Comparison of ENCODE assay signal across 19 cellular contexts in genomic region chr20:23205221-23205620, GRCh38.
DNase-seq lines count a peak whose midpoint lies in the region; ATAC-seq and TF ChIP-seq lines count a peak whose summit lies in the region.
"Had no signal": no experiment of that assay in that cellular context is flagged by ENCODE, and none has a peak within 500 bp of the region (broad histone marks: within the 10 kb centered on the region; RNA-seq: fewer than 3 reads in every experiment).

No MANE protein-coding gene starts in this region.

- intact Hi-C loops in transverse colon (cut with DNase I; ENCODE audit: low total_unique reads) = no loop called here

- WGBS in endodermal cell (ENCODE audit: insufficient coverage in 1 of 2, insufficient read length in 1 of 2), 2 experiments = 54 to 62% methylated on average over 6 of the region's 6 CpGs
- 58 to 77% methylated on average over 4 to 6 of the region's 6 CpGs for WGBS in transverse colon (ENCODE audit: low coverage in 1 of 2), 2 donors

- no peak overlapping the region for H3K4me3 Mint-ChIP-seq in endodermal cell
- H3K4me3 Mint-ChIP-seq: activated CD4-positive, alpha-beta T cell treated with anti-CD3 and anti-CD28 coated beads, Interleukin-2, amount 10 ng/mL, durations not matched to agents 24 days and 14 days; CD4-positive, alpha-beta memory T cell; IgD-negative memory B cell; stimulated activated memory B cell treated with anti-CD40 and anti-IgM and Interleukin-4, amounts not matched to agents 10 μg/mL and 1 μg/mL and 100 μg/mL, for 72 hours; T-helper 17 cell had no signal

- DNase-seq in NCI-H510A treated with DMSO at 0.1 percent for 48 hours (lab: John Stamatoyannopoulos, UW) (peak; percentile 80), NCI-H510A (lab: John Stamatoyannopoulos, UW) (no peak), endodermal cell (peak; percentile 69), transverse colon (no peak), mucosa of gallbladder (ENCODE audit: low spot score) (no peak)
- DNase-seq: activated CD4-positive, alpha-beta T cell treated with anti-CD3 and anti-CD28 coated beads, Interleukin-2, amount 10 ng/mL, durations not matched to agents 24 days and 14 days; CD4-positive, alpha-beta memory T cell; cortex of kidney; NCI-H1105 treated with DMSO at 0.1 percent for 48 hours; NCI-H524; RPMI8226; stimulated activated CD4-positive, alpha-beta T cell treated with anti-CD3 and anti-CD28 coated beads, Interleukin-4, amount 100 ng/mL, for 1 hour; T-helper 17 cell had no signal

- TF ChIP-seq CTCF in endodermal cell (conservative IDR thresholded peaks at IDR 0.05) (no peak), transverse colon (IDR thresholded peaks at IDR 0.05) (no peak)

- H3K27ac ChIP-seq in endodermal cell (ENCODE audit: low read depth, low read length) = peak overlapping the region; percentile 12
- H3K27ac ChIP-seq in muscle layer of colon (ENCODE audit: low read depth, low read length) = peak overlapping the region; percentile 46
- H3K27ac ChIP-seq in transverse colon = peak overlapping the region; percentile 27 to 69 (median 62)

- no peaks in the 10 kb centered on the region for H3K36me3 Mint-ChIP-seq in endodermal cell (ENCODE audit: low read depth)
- H3K36me3 Mint-ChIP-seq: CD4-positive, alpha-beta memory T cell; IgD-negative memory B cell; stimulated activated memory B cell treated with anti-CD40 and anti-IgM and Interleukin-4, amounts not matched to agents 10 μg/mL and 1 μg/mL and 100 μg/mL, for 72 hours had no signal

- peaks cover 70% of the 10 kb centered on the region for H3K4me1 Mint-ChIP-seq in endodermal cell
- H3K4me1 Mint-ChIP-seq: activated CD4-positive, alpha-beta T cell treated with anti-CD3 and anti-CD28 coated beads, Interleukin-2, amount 10 ng/mL, durations not matched to agents 24 days and 14 days; CD4-positive, alpha-beta memory T cell; IgD-negative memory B cell; stimulated activated memory B cell treated with anti-CD40 and anti-IgM and Interleukin-4, amounts not matched to agents 10 μg/mL and 1 μg/mL and 100 μg/mL, for 72 hours had no signal

- no peaks in the 10 kb centered on the region for H3K27me3 ChIP-seq in endodermal cell (ENCODE audit: control insufficient read depth, insufficient read depth, low read length, poor library complexity, severe bottlenecking)
- H3K27me3 ChIP-seq in muscle layer of colon (ENCODE audit: control insufficient read depth in 1 of 2, insufficient read depth in 2 of 2, low read length in 2 of 2) = no peaks in the 10 kb centered on the region
- no peaks in the 10 kb centered on the region for H3K27me3 ChIP-seq in transverse colon
- H3K27me3 ChIP-seq: adrenal gland had no signal

- TF ChIP-seq POLR2A in transverse colon (IDR thresholded peaks at IDR 0.05) = no peak

- no peak for TF ChIP-seq EP300 in transverse colon (IDR thresholded peaks at IDR 0.05; ENCODE audit: low read depth)

- H3K9ac ChIP-seq in endodermal cell (ENCODE audit: extremely low read depth, low read length, poor library complexity, severe bottlenecking) (no peak overlapping the region), muscle layer of colon (ENCODE audit: low read length) (no peak overlapping the region)

- peaks cover 5% of the 10 kb centered on the region for H3K27me3 Mint-ChIP-seq in endodermal cell (ENCODE audit: insufficient read depth)

- no peaks in the 10 kb centered on the region for H3K9me3 Mint-ChIP-seq in endodermal cell
- H3K9me3 Mint-ChIP-seq: activated CD4-positive, alpha-beta T cell treated with anti-CD3 and anti-CD28 coated beads, Interleukin-2, amount 10 ng/mL, durations not matched to agents 24 days and 14 days; stimulated activated memory B cell treated with anti-CD40 and anti-IgM and Interleukin-4, amounts not matched to agents 10 μg/mL and 1 μg/mL and 100 μg/mL, for 72 hours had no signal

- H3K27ac Mint-ChIP-seq in endodermal cell = no peak overlapping the region
- H3K27ac Mint-ChIP-seq: activated CD4-positive, alpha-beta T cell treated with anti-CD3 and anti-CD28 coated beads, Interleukin-2, amount 10 ng/mL, durations not matched to agents 24 days and 14 days; CD4-positive, alpha-beta memory T cell; IgD-negative memory B cell; stimulated activated memory B cell treated with anti-CD40 and anti-IgM and Interleukin-4, amounts not matched to agents 10 μg/mL and 1 μg/mL and 100 μg/mL, for 72 hours; T-helper 17 cell had no signal

- no peak overlapping the region for H3K4me3 ChIP-seq in endodermal cell (ENCODE audit: low read length)
- no peak overlapping the region for H3K4me3 ChIP-seq in muscle layer of colon (ENCODE audit: low read depth in 1 of 2, low read length in 2 of 2)
- H3K4me3 ChIP-seq in transverse colon = no peak overlapping the region
- H3K4me3 ChIP-seq: adrenal gland had no signal

- in situ Hi-C loops in transverse colon (cut with MboI; ENCODE audit: low pct_ligation_motif_present in 1 of 4, low pct_unique_long_range_greater_than_20kb in 1 of 4, low sequenced_read_pairs in 3 of 4) = no loop called here

- no peak for ATAC-seq in GM18909 (IDR thresholded peaks at IDR 0.05; ENCODE audit: poor library complexity, unreplicated experiment)
- no peak for ATAC-seq in GM18858 (IDR thresholded peaks at IDR 0.05; ENCODE audit: unreplicated experiment)
- ATAC-seq: stimulated activated memory B cell treated with anti-CD40 and anti-IgM and Interleukin-4, amounts not matched to agents 10 μg/mL and 1 μg/mL and 100 μg/mL, for 72 hours; T-helper 17 cell had no signal

- H3K4me1 ChIP-seq in endodermal cell (ENCODE audit: control insufficient read depth, insufficient read depth, low read length) = peaks cover 32% of the 10 kb centered on the region
- peaks cover 52% of the 10 kb centered on the region for H3K4me1 ChIP-seq in muscle layer of colon (ENCODE audit: insufficient read depth, low read length)
- peaks cover 7 to 31% (median 13%) of the 10 kb centered on the region in 4 donors for H3K4me1 ChIP-seq in transverse colon

- no peaks in the 10 kb centered on the region for H3K36me3 ChIP-seq in endodermal cell (ENCODE audit: control insufficient read depth, insufficient read depth, low read length)
- no peaks in the 10 kb centered on the region for H3K36me3 ChIP-seq in muscle layer of colon (ENCODE audit: insufficient read depth, low read length)
- no peaks in the 10 kb centered on the region for H3K36me3 ChIP-seq in transverse colon
- H3K36me3 ChIP-seq: adrenal gland had no signal

- no peaks in the 10 kb centered on the region for H3K9me3 ChIP-seq in endodermal cell (ENCODE audit: control insufficient read depth, low read length)
- no peaks in the 10 kb centered on the region for H3K9me3 ChIP-seq in muscle layer of colon (ENCODE audit: low read length)
- H3K9me3 ChIP-seq in transverse colon = no peaks in the 10 kb centered on the region
- H3K9me3 ChIP-seq: adrenal gland had no signal

Comparison
In these comparisons a context has a peak if more than half of its experiments do, and no peak if none do; other contexts are left out.
1. DNase-seq: peak in NCI-H510A treated with DMSO at 0.1 percent for 48 hours (single experiment) and endodermal cell (single experiment); none in NCI-H510A (single experiment), transverse colon (single experiment) and mucosa of gallbladder (single experiment).
2. H3K27ac ChIP-seq: peak in every context shown above with its lines; median percentile 62 in transverse colon; 46 in muscle layer of colon; 12 in endodermal cell.